Comparison of ENCODE assay signal across 8 cellular contexts in genomic region chr3:46276497-46277099, GRCh38. TPM values are rescaled to one million over a fixed set of nuclear protein-coding genes. Genes with fewer than 3 reads are reported as not detected.
DNase-seq lines count a peak whose midpoint lies in the region; TF ChIP-seq lines count a peak whose summit lies in the region.

No MANE protein-coding gene starts in this region.

- peaks cover 10% of the 10 kb centered on the region for H3K9me3 Mint-ChIP-seq in activated CD4-positive, alpha-beta T cell treated with anti-CD3 and anti-CD28 coated beads, Interleukin-2, amount 10 ng/mL, durations not matched to agents 7 days and 5 days
- H3K9me3 Mint-ChIP-seq in nephron progenitor cell (peaks cover 55% of the 10 kb centered on the region), type B pancreatic cell (peaks cover 12% of the 10 kb centered on the region)

- POLR2A ChIA-PET in activated CD4-positive, alpha-beta T cell treated with anti-CD3 and anti-CD28 coated beads, Interleukin-2, amount 10 ng/mL, durations not matched to agents 7 days and 5 days (lab: Charles Lee), result interaction anchor here (0.6 kb wide), 1 partner anchor 53 kb away, joined by 3 read pairs; no protein-coding TSS in a partner anchor

- H3K36me3 Mint-ChIP-seq in activated CD4-positive, alpha-beta T cell treated with anti-CD3 and anti-CD28 coated beads, Interleukin-2, amount 10 ng/mL, durations not matched to agents 7 days and 5 days (ENCODE audit: low read depth), result peaks cover 26% of the 10 kb centered on the region
- no peaks in the 10 kb centered on the region for H3K36me3 Mint-ChIP-seq in nephron progenitor cell (ENCODE audit: low read depth)
- H3K36me3 Mint-ChIP-seq in type B pancreatic cell, result no peaks in the 10 kb centered on the region

- no peak overlapping the region for H3K4me3 Mint-ChIP-seq in activated CD4-positive, alpha-beta T cell treated with anti-CD3 and anti-CD28 coated beads, Interleukin-2, amount 10 ng/mL, durations not matched to agents 7 days and 5 days
- no peak overlapping the region for H3K4me3 Mint-ChIP-seq in nephron progenitor cell
- no peak overlapping the region for H3K4me3 Mint-ChIP-seq in type B pancreatic cell

- H3K27ac Mint-ChIP-seq in activated CD4-positive, alpha-beta T cell treated with anti-CD3 and anti-CD28 coated beads, Interleukin-2, amount 10 ng/mL, durations not matched to agents 7 days and 5 days, result peak overlapping the region; percentile 3
- H3K27ac Mint-ChIP-seq in nephron progenitor cell (no peak overlapping the region), type B pancreatic cell (no peak overlapping the region)

- TF ChIP-seq CTCF in nephron progenitor cell (IDR thresholded peaks at IDR 0.05), result peak; percentile 41
- TF ChIP-seq CTCF in type B pancreatic cell (conservative IDR thresholded peaks at IDR 0.05), result peak; percentile 61

- H3K4me1 Mint-ChIP-seq in activated CD4-positive, alpha-beta T cell treated with anti-CD3 and anti-CD28 coated beads, Interleukin-2, amount 10 ng/mL, durations not matched to agents 7 days and 5 days, result peaks cover 49% of the 10 kb centered on the region
- no peaks in the 10 kb centered on the region for H3K4me1 Mint-ChIP-seq in nephron progenitor cell
- no peaks in the 10 kb centered on the region for H3K4me1 Mint-ChIP-seq in type B pancreatic cell (ENCODE audit: unreplicated experiment)

- CTCF ChIA-PET in activated CD4-positive, alpha-beta T cell treated with anti-CD3 and anti-CD28 coated beads, Interleukin-2, amount 10 ng/mL, durations not matched to agents 7 days and 5 days (lab: Charles Lee), result interaction anchor here (0.6 to 2.7 kb wide), 25 partner anchors 9 to 154 kb away, joined by 3 to 42 read pairs (median 4); partner anchors contain the start of genes CCR1 and CCR5

- H3K27me3 Mint-ChIP-seq in activated CD4-positive, alpha-beta T cell treated with anti-CD3 and anti-CD28 coated beads, Interleukin-2, amount 10 ng/mL, durations not matched to agents 7 days and 5 days, result peaks cover 27% of the 10 kb centered on the region
- H3K27me3 Mint-ChIP-seq in nephron progenitor cell (ENCODE audit: low read depth, poor library complexity), result peaks cover 12% of the 10 kb centered on the region
- peaks cover 24% of the 10 kb centered on the region for H3K27me3 Mint-ChIP-seq in type B pancreatic cell

- peak; percentile 3 for DNase-seq in NCI-H2171 treated with DMSO at 0.1 percent for 48 hours (lab: John Stamatoyannopoulos, UW)
- no peak for DNase-seq in NCI-H2171 (lab: John Stamatoyannopoulos, UW)
- DNase-seq in LHCN-M2 (ENCODE audit: low read depth), result peak; percentile 12
- DNase-seq in activated CD4-positive, alpha-beta T cell treated with anti-CD3 and anti-CD28 coated beads, Interleukin-2, amount 10 ng/mL, durations not matched to agents 7 days and 5 days, result peak; percentile 78
- peak; percentile 53 for DNase-seq in effector CD4-positive, alpha-beta T cell
- DNase-seq in nephron progenitor cell, result peak; percentile 45
- DNase-seq in type B pancreatic cell (ENCODE audit: extremely low spot score, unreplicated experiment), result no peak
- DNase-seq in NCI-H1048 (lab: John Stamatoyannopoulos, UW), result no peak

RNA-seq across cellular contexts. Expression of gene CCR3, which starts 34.3 kb away (rescaled TPM):
- total RNA-seq in LHCN-M2 (2014; rRNA removed), result not detected in 2 replicates
- polyA plus RNA-seq in LHCN-M2 (2012), result not detected
- not detected for total RNA-seq in activated CD4-positive, alpha-beta T cell treated with anti-CD3 and anti-CD28 coated beads, Interleukin-2, amount 10 ng/mL, durations not matched to agents 7 days and 5 days
- 0.14 TPM in 1 of 2 replicates, not detected in the other for total RNA-seq in type B pancreatic cell (ENCODE audit: low replicate concordance)

Comparison
In these comparisons a context has a peak if more than half of its experiments do, and no peak if none do; other contexts are left out.
1. DNase-seq: peak in NCI-H2171 treated with DMSO at 0.1 percent for 48 hours (single experiment), LHCN-M2 (single experiment), activated CD4-positive, alpha-beta T cell treated with anti-CD3 and anti-CD28 coated beads, Interleukin-2, amount 10 ng/mL, durations not matched to agents 7 days and 5 days (single experiment), effector CD4-positive, alpha-beta T cell (single experiment) and nephron progenitor cell (single experiment); none in NCI-H2171 (single experiment), type B pancreatic cell (single experiment) and NCI-H1048 (single experiment).